8 cellular contexts compared by ENCODE assay signal in the genomic region with DNA sequence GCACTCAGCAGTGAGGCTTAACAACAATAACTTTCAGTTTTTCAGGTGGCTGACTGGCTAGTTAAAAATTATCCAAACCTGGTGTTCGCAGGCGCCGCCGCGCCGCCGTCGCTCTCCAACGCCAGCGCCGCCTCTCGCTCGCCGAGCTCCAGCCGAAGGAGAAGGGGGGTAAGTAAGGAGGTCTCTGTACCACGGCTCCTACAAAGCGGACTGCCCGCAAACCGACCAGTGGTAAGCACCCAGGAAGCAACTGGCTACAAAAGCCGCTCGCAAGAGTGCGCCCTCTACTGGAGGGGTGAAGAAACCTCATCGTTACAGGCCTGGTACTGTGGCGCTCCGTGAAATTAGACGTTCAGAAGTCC.
DNase-seq lines count a peak whose midpoint lies in the region; ATAC-seq, FAIRE-seq and TF ChIP-seq lines count a peak whose summit lies in the region.
"Not testable (repeated sequence)": the region's sequence is repeated elsewhere in the genome, so short reads cannot be mapped to it uniquely, and the experiment has no call there.

No MANE protein-coding gene starts in this region.

- not testable (repeated sequence) for H3K9me2 ChIP-seq in PC-9 (ENCODE audit: insufficient read depth)

- POLR2A ChIA-PET in A549 (lab: Yijun Ruan, JAX); PC-9 (lab: Charles Lee; ENCODE audit: unreplicated experiment); activated CD4-positive, alpha-beta T cell treated with anti-CD3 and anti-CD28 coated beads for 36 hours (lab: Charles Lee): not testable (repeated sequence)

- TF ChIP-seq POLR2A in A549 (IDR thresholded peaks at IDR 0.05; ENCODE audit: low read length) = not testable (repeated sequence)

- not testable (repeated sequence) for H3K4me1 Mint-ChIP-seq in activated CD4-positive, alpha-beta T cell treated with anti-CD3 and anti-CD28 coated beads for 36 hours

- not testable (repeated sequence) for H3K27me3 ChIP-seq in PC-9 (ENCODE audit: insufficient read depth, low read depth); bronchial epithelial cell (ENCODE audit: control insufficient read depth, insufficient read depth, low read length); trophoblast cell (ENCODE audit: insufficient read depth, low read length)

- not testable (repeated sequence) for H3K79me1 ChIP-seq in trophoblast cell (ENCODE audit: low read length)

- peak overlapping the region; percentile 68 to 82 for H3K27ac ChIP-seq in A549
- not testable (repeated sequence) for H3K27ac ChIP-seq in PC-9; trophoblast cell (ENCODE audit: low read depth, low read length)

- TF ChIP-seq EP300 in A549 (IDR thresholded peaks at IDR 0.05) = not testable (repeated sequence)

- H3K14ac ChIP-seq in trophoblast cell (ENCODE audit: low read length) = not testable (repeated sequence)

- H3K9ac ChIP-seq in trophoblast cell (ENCODE audit: low read length) = not testable (repeated sequence)

- intact Hi-C loops in PC-9 (cut with micrococcal nuclease; ENCODE audit: unreplicated experiment) = loop anchor here (10.0 kb wide), 1 partner anchor 81 kb away; no protein-coding TSS in a partner anchor
- intact Hi-C loops in activated CD4-positive, alpha-beta T cell treated with anti-CD3 and anti-CD28 coated beads for 36 hours (cut with DNase I, micrococcal nuclease); left colon (cut with DNase I, micrococcal nuclease): not testable (repeated sequence)

- BruUV-seq in PC-9 (replicated peaks; lab: Mats Ljungman, UMichigan) = not testable (repeated sequence)

- H3K79me2 ChIP-seq in PC-9 (ENCODE audit: low read depth); trophoblast cell (ENCODE audit: control insufficient read depth, insufficient read depth, low read length, poor library complexity): not testable (repeated sequence)

- not testable (repeated sequence) for H3K23ac ChIP-seq in trophoblast cell (ENCODE audit: low read length)

- H3K4me1 ChIP-seq in A549; PC-9 (replicated peaks; ENCODE audit: insufficient read depth); trophoblast cell (ENCODE audit: control insufficient read depth in 1 of 2, insufficient read depth in 2 of 2, low read length in 2 of 2): not testable (repeated sequence)

- H4K20me1 ChIP-seq in PC-9 (ENCODE audit: insufficient read depth) = not testable (repeated sequence)

- H2AFZ ChIP-seq in PC-9 = peak overlapping the region; percentile 99
- H2AFZ ChIP-seq in trophoblast cell (ENCODE audit: insufficient read depth, low read length, poor library complexity) = not testable (repeated sequence)

- peak; percentile 33 for TF ChIP-seq CTCF in A549 (IDR thresholded peaks at IDR 0.05)
- peak; percentile 74 for TF ChIP-seq CTCF in PC-9 (conservative IDR thresholded peaks at IDR 0.05)
- TF ChIP-seq CTCF in bronchial epithelial cell (IDR thresholded peaks at IDR 0.05; ENCODE audit: insufficient read depth, low read length, severe bottlenecking) = peak; percentile 21

- peaks cover 15% of the 10 kb centered on the region for H3K9me3 Mint-ChIP-seq in activated CD4-positive, alpha-beta T cell treated with anti-CD3 and anti-CD28 coated beads for 36 hours (ENCODE audit: low read depth)

- DNase-seq in A549 (ENCODE audit: low read depth in 1 of 2, low spot score in 1 of 2) (peak; percentile 10 to 85), ELF-1 (ENCODE audit: low read depth, low spot score) (peak; percentile 74), HK-2 (ENCODE audit: unreplicated experiment) (peak; percentile 42), PC-9 (peak; percentile 56 to 61), bronchial epithelial cell (ENCODE audit: low read depth) (peak; percentile 2), left colon (peak in 1 of 2 donors; percentile 29), trophoblast cell (peak; percentile 2 to 29)
- DNase-seq in activated CD4-positive, alpha-beta T cell treated with anti-CD3 and anti-CD28 coated beads for 36 hours = peak; percentile 3

- H2AK5ac ChIP-seq in trophoblast cell (ENCODE audit: low read length) = not testable (repeated sequence)

- not testable (repeated sequence) for H3K9me3 ChIP-seq in A549; PC-9 (ENCODE audit: insufficient read depth, low read depth); trophoblast cell (ENCODE audit: insufficient read depth, low read depth, low read length)

- not testable (repeated sequence) for H2BK5ac ChIP-seq in trophoblast cell (ENCODE audit: low read depth, low read length, poor library complexity)

- peak; percentile 83 for FAIRE-seq in A549 (lab: Jason Lieb, UNC)
- not testable (repeated sequence) for FAIRE-seq in bronchial epithelial cell (lab: Jason Lieb, UNC)

- H3K4ac ChIP-seq in trophoblast cell (ENCODE audit: low read depth, low read length) = not testable (repeated sequence)

- H3K4me3 Mint-ChIP-seq in activated CD4-positive, alpha-beta T cell treated with anti-CD3 and anti-CD28 coated beads for 36 hours = peak overlapping the region; percentile 33

- WGBS in A549 (ENCODE audit: missing lambda C conversion rate) = 1% methylated on average over 14 of the region's 26 CpGs
- WGBS in trophoblast cell (ENCODE audit: extremely low coverage, insufficient coverage, insufficient read length) = no CpG with 5 or more reads among the region's 26 CpGs

- H3K27ac Mint-ChIP-seq in activated CD4-positive, alpha-beta T cell treated with anti-CD3 and anti-CD28 coated beads for 36 hours = not testable (repeated sequence)

- H3K18ac ChIP-seq in trophoblast cell (ENCODE audit: low read length) = not testable (repeated sequence)

- not testable (repeated sequence) for H3K36me3 ChIP-seq in PC-9 (ENCODE audit: low read depth); bronchial epithelial cell (ENCODE audit: control insufficient read depth, insufficient read depth, low read length); trophoblast cell (ENCODE audit: control insufficient read depth in 1 of 2, insufficient read depth in 2 of 2, low read length in 2 of 2)

- not testable (repeated sequence) for H4K91ac ChIP-seq in trophoblast cell (ENCODE audit: low read depth, low read length)

- not testable (repeated sequence) for H4K8ac ChIP-seq in trophoblast cell (ENCODE audit: low read depth, low read length)

- CTCF ChIA-PET in A549 (lab: Yijun Ruan, JAX) = interaction anchor here (0.7 to 1.5 kb wide), 8 partner anchors 9 to 469 kb away, joined by 3 to 8 read pairs (median 4); no protein-coding TSS in a partner anchor
- CTCF ChIA-PET in PC-9 (lab: Charles Lee) = not testable (repeated sequence)
- CTCF ChIA-PET in activated CD4-positive, alpha-beta T cell treated with anti-CD3 and anti-CD28 coated beads for 36 hours (lab: Charles Lee) = interaction anchor here (0.7 kb wide), 1 partner anchor 17 kb away, joined by 3 read pairs; no protein-coding TSS in a partner anchor

- ATAC-seq in A549 (peak; percentile 86 to 98), left colon (peak; percentile 84)
- ATAC-seq in activated CD4-positive, alpha-beta T cell treated with anti-CD3 and anti-CD28 coated beads for 36 hours = not testable (repeated sequence)

- not testable (repeated sequence) for H2BK120ac ChIP-seq in trophoblast cell (ENCODE audit: insufficient read depth, low read length, poor library complexity)

- H4K12ac ChIP-seq in trophoblast cell (ENCODE audit: low read depth, low read length) = not testable (repeated sequence)

- H3K4me3 ChIP-seq in A549 (peak overlapping the region; percentile 56), PC-9 (peak overlapping the region; percentile 85), bronchial epithelial cell (ENCODE audit: low read depth, low read length) (peak overlapping the region; percentile 32)
- not testable (repeated sequence) for H3K4me3 ChIP-seq in trophoblast cell (ENCODE audit: low read depth, low read length)

- H3F3A ChIP-seq in PC-9 (ENCODE audit: insufficient read depth, low read depth) = not testable (repeated sequence)

- peak; percentile 1 to 30; a peak in 1 of 5 replicates for TF ChIP-seq RAD21 in A549 (conservative IDR thresholded peaks at IDR 0.05 in 1 of 2, IDR thresholded peaks at IDR 0.05 in 1 of 2)

- not testable (repeated sequence) for H3K36me3 Mint-ChIP-seq in activated CD4-positive, alpha-beta T cell treated with anti-CD3 and anti-CD28 coated beads for 36 hours (ENCODE audit: low read depth)

- not testable (repeated sequence) for H2BK12ac ChIP-seq in trophoblast cell (ENCODE audit: low read length)

- peak overlapping the region; percentile 82 for H3K4me2 ChIP-seq in A549
- peak overlapping the region; percentile 88 for H3K4me2 ChIP-seq in PC-9
- not testable (repeated sequence) for H3K4me2 ChIP-seq in trophoblast cell (ENCODE audit: low read length)

- not testable (repeated sequence) for H3K27me3 Mint-ChIP-seq in activated CD4-positive, alpha-beta T cell treated with anti-CD3 and anti-CD28 coated beads for 36 hours

TF ChIP-seq in A549, 52 proteins besides CTCF, POLR2A, EP300 and RAD21:
- peak; percentile 21; the same call in 1 of the 3 replicates for TF ChIP-seq SMC3 (IDR thresholded peaks at IDR 0.05)

Comparison
In these comparisons a context has a peak if more than half of its experiments do, and no peak if none do; other contexts are left out.
1. CTCF ChIP-seq: peak in every context shown above with its lines; median percentile 74 in PC-9; 33 in A549; 21 in bronchial epithelial cell.